In the genomic region with DNA sequence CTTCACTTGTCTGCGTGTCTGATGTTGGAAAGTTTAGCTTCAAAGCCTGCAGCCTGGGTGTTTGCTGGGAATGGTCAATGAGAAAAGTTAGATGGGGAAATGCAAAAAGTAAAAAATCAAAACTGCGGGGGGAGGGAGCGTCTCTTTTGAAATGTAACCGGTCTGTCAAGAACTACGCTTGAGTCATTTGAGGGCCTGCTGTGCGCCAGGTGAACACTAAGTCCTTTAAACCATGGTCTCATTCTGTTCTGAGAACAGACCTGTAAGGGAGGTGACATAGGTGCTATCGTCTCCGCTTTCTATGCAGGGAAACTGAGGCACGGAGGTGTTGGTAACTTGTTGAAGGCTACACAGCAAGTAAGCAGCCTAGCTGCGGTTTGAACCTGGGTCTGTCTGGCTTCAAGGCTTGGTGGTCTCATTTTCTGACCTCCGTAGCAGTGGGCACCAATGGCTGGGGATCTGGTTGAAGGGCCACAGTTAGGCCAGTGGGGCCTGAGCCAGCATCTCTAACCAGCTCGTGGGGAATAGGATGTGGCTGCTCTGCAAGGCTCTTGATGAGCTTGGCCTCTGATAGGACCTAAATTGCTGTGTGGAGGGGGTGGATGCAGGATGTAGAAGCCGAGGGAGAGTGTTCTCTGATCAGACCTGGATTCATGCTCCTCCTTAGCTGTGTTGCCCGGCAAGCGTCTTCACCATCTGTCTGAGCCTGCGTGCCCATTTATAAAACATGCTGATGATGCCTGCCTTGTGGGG, we compare ENCODE assay signal across 23 cellular contexts.
"Had no signal": no experiment of that assay in that cellular context is flagged by ENCODE, and none has a peak within 500 bp of the region (broad histone marks: within the 10 kb centered on the region; RNA-seq: fewer than 3 reads in every experiment).

No MANE protein-coding gene starts in this region.

- H3K27ac Mint-ChIP-seq: activated CD4-positive, alpha-beta memory T cell treated with anti-CD3 and anti-CD28 coated beads, Interleukin-2, amount 10 ng/mL, durations not matched to agents 7 days and 5 days; activated CD8-positive, alpha-beta memory T cell treated with anti-CD3 and anti-CD28 coated beads, Interleukin-2, amount 10 ng/mL, durations not matched to agents 7 days and 5 days; activated naive CD4-positive, alpha-beta T cell treated with anti-CD3 and anti-CD28 coated beads, Interleukin-2, amount 10 ng/mL, durations not matched to agents 7 days and 5 days; memory B cell; natural killer cell; progenitor cell of endocrine pancreas; stimulated activated naive CD8-positive, alpha-beta T cell treated with anti-CD3 and anti-CD28 coated beads, Interleukin-15, Interleukin-2, amounts not matched to agents 100 ng/mL and 50 ng/mL, for 24 hours; T-cell; type B pancreatic cell had no signal

- H3K4me3 Mint-ChIP-seq: activated CD4-positive, alpha-beta memory T cell treated with anti-CD3 and anti-CD28 coated beads, Interleukin-2, amount 10 ng/mL, durations not matched to agents 7 days and 5 days; activated CD8-positive, alpha-beta memory T cell treated with anti-CD3 and anti-CD28 coated beads, Interleukin-2, amount 10 ng/mL, durations not matched to agents 7 days and 5 days; activated naive CD4-positive, alpha-beta T cell treated with anti-CD3 and anti-CD28 coated beads, Interleukin-2, amount 10 ng/mL, durations not matched to agents 7 days and 5 days; memory B cell; natural killer cell; stimulated activated naive CD8-positive, alpha-beta T cell treated with anti-CD3 and anti-CD28 coated beads, Interleukin-15, Interleukin-2, amounts not matched to agents 100 ng/mL and 50 ng/mL, for 24 hours; T-cell; type B pancreatic cell had no signal

- H3K9me3 Mint-ChIP-seq: activated CD4-positive, alpha-beta memory T cell treated with anti-CD3 and anti-CD28 coated beads, Interleukin-2, amount 10 ng/mL, durations not matched to agents 7 days and 5 days; activated naive CD4-positive, alpha-beta T cell treated with anti-CD3 and anti-CD28 coated beads, Interleukin-2, amount 10 ng/mL, durations not matched to agents 7 days and 5 days; memory B cell; natural killer cell; stimulated activated naive CD8-positive, alpha-beta T cell treated with anti-CD3 and anti-CD28 coated beads, Interleukin-15, Interleukin-2, amounts not matched to agents 100 ng/mL and 50 ng/mL, for 24 hours; T-cell had no signal

- DNase-seq: activated CD4-positive, alpha-beta memory T cell treated with anti-CD3 and anti-CD28 coated beads, Interleukin-2, amount 10 ng/mL, durations not matched to agents 7 days and 5 days; activated CD4-positive, alpha-beta T cell treated with anti-CD3 and anti-CD28 coated beads for 48 hours; activated CD4-positive, CD25-positive, alpha-beta regulatory T cell; activated CD8-positive, alpha-beta memory T cell treated with anti-CD3 and anti-CD28 coated beads, Interleukin-2, amount 10 ng/mL, durations not matched to agents 7 days and 5 days; activated naive CD4-positive, alpha-beta T cell treated with anti-CD3 and anti-CD28 coated beads, Interleukin-2, amount 10 ng/mL, durations not matched to agents 7 days and 5 days; activated T-cell treated with anti-CD3 and anti-CD28 coated beads, Interleukin-2, amount 50 U/mL, for 1 hour; aorta; brain microvascular endothelial cell; foreskin keratinocyte; glutamatergic neuron; hippocampal formation; left ventricle myocardium superior; natural killer cell; nucleus accumbens; stimulated activated CD4-positive, alpha-beta T cell treated with anti-CD3 and anti-CD28 coated beads, Interleukin-2, amount 100 ng/mL, for 24 hours; T-cell had no signal

- H3K27ac ChIP-seq: brain microvascular endothelial cell, coronary artery, foreskin keratinocyte, right atrium auricular region had no signal

- H3K9me3 ChIP-seq: right atrium auricular region had no signal

- H3K36me3 ChIP-seq: brain microvascular endothelial cell, right atrium auricular region had no signal

- H3K4me1 ChIP-seq: foreskin keratinocyte had no signal

- H3K27me3 ChIP-seq: brain microvascular endothelial cell, foreskin keratinocyte, right atrium auricular region had no signal

- ATAC-seq: activated CD8-positive, alpha-beta memory T cell treated with anti-CD3 and anti-CD28 coated beads, Interleukin-2, amount 10 ng/mL, durations not matched to agents 7 days and 5 days; foreskin keratinocyte; left ventricle myocardium superior; natural killer cell; SK-N-SH treated with all-trans-retinoic acid at 6 μM for 48 hours; T-cell had no signal

- H3K27me3 Mint-ChIP-seq: activated CD4-positive, alpha-beta memory T cell treated with anti-CD3 and anti-CD28 coated beads, Interleukin-2, amount 10 ng/mL, durations not matched to agents 7 days and 5 days; activated CD8-positive, alpha-beta memory T cell treated with anti-CD3 and anti-CD28 coated beads, Interleukin-2, amount 10 ng/mL, durations not matched to agents 7 days and 5 days; activated naive CD4-positive, alpha-beta T cell treated with anti-CD3 and anti-CD28 coated beads, Interleukin-2, amount 10 ng/mL, durations not matched to agents 7 days and 5 days; memory B cell; stimulated activated naive CD8-positive, alpha-beta T cell treated with anti-CD3 and anti-CD28 coated beads, Interleukin-15, Interleukin-2, amounts not matched to agents 100 ng/mL and 50 ng/mL, for 24 hours; T-cell had no signal

- H3K4me3 ChIP-seq: coronary artery, right atrium auricular region had no signal

- H3K36me3 Mint-ChIP-seq: activated CD8-positive, alpha-beta memory T cell treated with anti-CD3 and anti-CD28 coated beads, Interleukin-2, amount 10 ng/mL, durations not matched to agents 7 days and 5 days; activated naive CD4-positive, alpha-beta T cell treated with anti-CD3 and anti-CD28 coated beads, Interleukin-2, amount 10 ng/mL, durations not matched to agents 7 days and 5 days; natural killer cell; T-cell; type B pancreatic cell had no signal
